In genomic region chr9:21609506-21609905, GRCh38 we compare ENCODE assay signal across 1 cellular context.
TF ChIP-seq lines count a peak whose summit lies in the region.

No MANE protein-coding gene starts in this region.

TF ChIP-seq in HCT116, 20 proteins besides CTCF, POLR2A, EP300 and RAD21:
- TF ChIP-seq ZBTB33 (IDR thresholded peaks at IDR 0.05; ENCODE audit: extremely low read depth, insufficient replicate concordance, low read length) (no peak), EZH2phosphoT487 (IDR thresholded peaks at IDR 0.05; ENCODE audit: borderline replicate concordance) (no peak), ZFX (IDR thresholded peaks at IDR 0.05) (no peak), ZNF274 (IDR thresholded peaks at IDR 0.05; ENCODE audit: low read depth, low read length) (no peak), TCF7L2 (IDR thresholded peaks at IDR 0.05; ENCODE audit: borderline replicate concordance, extremely low read depth, insufficient read depth, insufficient read length) (no peak), ATF3 (IDR thresholded peaks at IDR 0.05) (no peak)
